ENCODE assay signal across 12 cellular contexts in the genomic region with DNA sequence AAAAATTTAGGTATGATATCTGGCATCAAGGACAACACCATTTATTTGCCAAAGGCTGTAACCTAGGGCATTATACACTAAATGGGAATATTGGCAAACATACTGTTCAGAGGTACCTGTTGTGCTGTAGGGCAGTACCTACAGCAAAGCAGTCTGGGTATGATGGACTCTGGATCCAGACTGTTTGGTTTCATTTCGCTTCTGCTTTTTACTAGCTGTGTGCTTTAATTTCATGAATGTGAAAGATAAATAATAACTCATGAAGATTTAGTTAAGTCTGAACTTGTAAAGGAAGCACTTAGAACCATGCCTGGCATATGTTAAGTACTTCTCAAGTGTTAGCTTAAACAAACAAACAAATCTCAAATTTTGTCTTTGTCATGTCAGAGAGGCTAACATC. TPM values are rescaled to one million over a fixed set of nuclear protein-coding genes. Genes with fewer than 3 reads are reported as not detected.
DNase-seq lines count a peak whose midpoint lies in the region; TF ChIP-seq lines count a peak whose summit lies in the region.
"Had no signal": no experiment of that assay in that cellular context is flagged by ENCODE, and none has a peak within 500 bp of the region (broad histone marks: within the 10 kb centered on the region; RNA-seq: fewer than 3 reads in every experiment).

No MANE protein-coding gene starts in this region.

- H3K9me3 ChIP-seq in KOPT-K1 (ENCODE audit: insufficient read depth, low read length, poor library complexity, severe bottlenecking) = peaks cover 12% of the 10 kb centered on the region

- H3K27ac Mint-ChIP-seq in endothelial cell (ENCODE audit: unreplicated experiment) = peak overlapping the region; percentile 89
- H3K27ac Mint-ChIP-seq: progenitor cell of endocrine pancreas had no signal

- H3K36me3 ChIP-seq in KOPT-K1 (ENCODE audit: insufficient read depth, low read length) = no peaks in the 10 kb centered on the region

- DNase-seq in GM12865 (ENCODE audit: low read depth) (peak; percentile 52), endothelial cell (ENCODE audit: low spot score) (no peak), Ammon's horn (ENCODE audit: low spot score) (no peak)
- no peak for DNase-seq in NK-92 treated with Interleukin-12 subunit alpha and Interleukin-12 subunit beta, amount 100 ng/mL, for 24 hours (lab: John Stamatoyannopoulos, UW)
- DNase-seq in stimulated activated CD4-positive, alpha-beta T cell treated with anti-CD3 and anti-CD28 coated beads, Interleukin-4, amount 100 ng/mL, for 4 hours = no peak
- no peak for DNase-seq in activated CD4-positive, CD25-positive, alpha-beta regulatory T cell treated with anti-CD3 and anti-CD28 coated beads, Interleukin-2, amount 50 U/mL, for 72 hours
- DNase-seq: activated CD4-positive, alpha-beta T cell treated with anti-CD3 and anti-CD28 coated beads, Interleukin-2, amount 50 U/mL, for 1 hour; NCI-H2081 treated with DMSO at 0.1 percent for 48 hours; SHP77 treated with DMSO at 0.1 percent for 48 hours had no signal

- H3K9me3 Mint-ChIP-seq in endothelial cell (ENCODE audit: unreplicated experiment) = no peaks in the 10 kb centered on the region

- H3K4me1 Mint-ChIP-seq in endothelial cell (ENCODE audit: unreplicated experiment) = peaks cover 35% of the 10 kb centered on the region

- TF ChIP-seq CTCF in GM12865 (IDR thresholded peaks at IDR 0.05; ENCODE audit: insufficient read depth, low read depth, low read length, missing control alignments) (no peak), endothelial cell (IDR thresholded peaks at IDR 0.05; ENCODE audit: unreplicated experiment) (no peak)

- H3K27ac ChIP-seq in KOPT-K1 (ENCODE audit: low read depth, low read length, poor library complexity, severe bottlenecking) = peak overlapping the region; percentile 29
- peak overlapping the region in 12 of 21 experiments; percentile 2 to 81 (median 59) for H3K27ac ChIP-seq in skin epidermis

- H3K4me3 ChIP-seq in GM12865 (ENCODE audit: low read depth, low read length) (peak overlapping the region; percentile 41), skin epidermis (no peak overlapping the region)

- no peaks in the 10 kb centered on the region for H3K27me3 Mint-ChIP-seq in endothelial cell (ENCODE audit: unreplicated experiment)
- H3K27me3 Mint-ChIP-seq: progenitor cell of endocrine pancreas had no signal

- H3K4me3 Mint-ChIP-seq in endothelial cell (ENCODE audit: unreplicated experiment) = no peak overlapping the region

- H3K36me3 Mint-ChIP-seq in endothelial cell (ENCODE audit: low read depth, unreplicated experiment) = no peaks in the 10 kb centered on the region

RNA-seq across cellular contexts. Expression of gene SLC38A2, which starts 17.7 kb away (rescaled TPM):
- 249 TPM for total RNA-seq in endothelial cell (ENCODE audit: unreplicated experiment)
